Comparison of ENCODE assay signal across 8 cellular contexts in genomic region chr3:48428863-48429415, GRCh38. TPM values are rescaled to one million over a fixed set of nuclear protein-coding genes. Genes with fewer than 3 reads are reported as not detected.
DNase-seq lines count a peak whose midpoint lies in the region; ATAC-seq lines count a peak whose summit lies in the region.

No MANE protein-coding gene starts in this region.

- peak overlapping the region; percentile 92 for H3K27ac ChIP-seq in stomach smooth muscle (ENCODE audit: low read length)

- peak; percentile 17 to 30 for DNase-seq in activated CD4-positive, alpha-beta T cell treated with anti-CD3 and anti-CD28 coated beads, Interleukin-2, amount 50 U/mL, for 48 hours
- DNase-seq in activated CD4-positive, alpha-beta T cell treated with anti-CD3 and anti-CD28 coated beads, Interleukin-2, amount 50 U/mL, for 1 hour: no peak
- DNase-seq in NCI-H146 (lab: John Stamatoyannopoulos, UW) (peak; percentile 50), cerebellum (ENCODE audit: low spot score) (peak; percentile 46), left lobe of liver (ENCODE audit: low spot score) (peak; percentile 67), SHP77 treated with DMSO at 0.1 percent for 48 hours (lab: John Stamatoyannopoulos, UW) (no peak)
- DNase-seq in effector CD8-positive, alpha-beta T cell (lab: John Stamatoyannopoulos, UW): no peak

- no peaks in the 10 kb centered on the region for H3K9me3 ChIP-seq in stomach smooth muscle (ENCODE audit: control insufficient read depth in 2 of 2, low read length in 2 of 2)

- peak overlapping the region; percentile 75 to 76 for H3K9ac ChIP-seq in stomach smooth muscle (ENCODE audit: low read length in 2 of 2)

- H3K27me3 ChIP-seq in stomach smooth muscle (ENCODE audit: control insufficient read depth in 1 of 2, insufficient read depth in 2 of 2, low read length in 2 of 2): no peaks in the 10 kb centered on the region

- H3K4me1 ChIP-seq in stomach smooth muscle (ENCODE audit: control insufficient read depth, insufficient read depth, low read length): peaks cover 75% of the 10 kb centered on the region

- ATAC-seq in left lobe of liver: peak; percentile 10

- peaks cover 12 to 14% of the 10 kb centered on the region in 2 donors for H3K36me3 ChIP-seq in stomach smooth muscle (ENCODE audit: control insufficient read depth in 2 of 2, insufficient read depth in 2 of 2, low read length in 2 of 2)

- peak overlapping the region; percentile 65 to 76 for H3K4me3 ChIP-seq in stomach smooth muscle (ENCODE audit: low read length in 2 of 2)

RNA-seq across cellular contexts. Expression of gene PLXNB1, which starts 0.9 kb away (rescaled TPM):
- total RNA-seq in cerebellum: 85.4 TPM
- 142 TPM for total RNA-seq in left lobe of liver

RNA-seq across cellular contexts. Expression of gene CCDC51, which starts 11.0 kb away (rescaled TPM):
- 6.0 TPM for total RNA-seq in cerebellum
- 9.2 TPM for total RNA-seq in left lobe of liver

RNA-seq across cellular contexts. Expression of gene TMA7, which starts 11.1 kb away (rescaled TPM):
- 83.0 TPM for total RNA-seq in cerebellum
- total RNA-seq in left lobe of liver: 69.3 TPM

RNA-seq across cellular contexts. Expression of gene ATRIP, which starts 17.6 kb away (rescaled TPM):
- total RNA-seq in cerebellum (7.3 TPM), left lobe of liver (3.3 TPM)

RNA-seq across cellular contexts. Expression of gene FBXW12, which starts 56.9 kb away (rescaled TPM):
- total RNA-seq in cerebellum (1.2 TPM), left lobe of liver (not detected)

Comparison
In these comparisons a context has a peak if more than half of its experiments do, and no peak if none do; other contexts are left out.
1. DNase-seq: peak in activated CD4-positive, alpha-beta T cell treated with anti-CD3 and anti-CD28 coated beads, Interleukin-2, amount 50 U/mL, for 48 hours (2 of 2), NCI-H146 (single experiment), cerebellum (single experiment) and left lobe of liver (single experiment); none in activated CD4-positive, alpha-beta T cell treated with anti-CD3 and anti-CD28 coated beads, Interleukin-2, amount 50 U/mL, for 1 hour (single experiment), effector CD8-positive, alpha-beta T cell (single experiment) and SHP77 treated with DMSO at 0.1 percent for 48 hours (single experiment).